ENCODE assay signal across 15 cellular contexts in the genomic region with DNA sequence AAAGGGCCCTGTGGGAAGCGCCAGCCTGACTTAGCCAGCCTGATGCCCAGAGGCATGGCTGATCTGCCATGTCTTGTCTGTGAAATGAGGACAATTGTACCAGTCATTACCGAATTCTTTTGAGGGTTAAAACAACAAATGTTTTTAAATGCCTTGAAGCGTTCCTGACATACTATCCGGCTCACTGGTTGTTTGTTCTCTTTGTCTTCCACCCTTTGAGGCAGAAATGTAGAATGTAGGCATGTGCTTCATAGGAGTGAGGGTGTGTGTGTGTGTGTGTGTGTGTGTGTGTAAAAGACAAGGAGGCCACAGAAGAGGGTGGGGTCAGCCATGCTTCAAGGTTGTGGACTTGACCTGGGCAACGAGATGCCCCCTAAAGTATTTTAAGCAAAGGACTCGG. TPM values are rescaled to one million over a fixed set of nuclear protein-coding genes. Genes with fewer than 3 reads are reported as not detected.
"Had no signal": no experiment of that assay in that cellular context is flagged by ENCODE, and none has a peak within 500 bp of the region (broad histone marks: within the 10 kb centered on the region; RNA-seq: fewer than 3 reads in every experiment).

No MANE protein-coding gene starts in this region.

- H3K4me2 ChIP-seq: hepatocyte had no signal

- H3K9me3 ChIP-seq: psoas muscle, testis had no signal

- H3K79me2 ChIP-seq: hepatocyte had no signal

- ATAC-seq: activated T-cell treated with anti-CD3 and anti-CD28 coated beads, Interleukin-2, amount 50 U/mL, for 4 hours; naive thymus-derived CD4-positive, alpha-beta T cell had no signal

- H2AFZ ChIP-seq: hepatocyte had no signal

- H3K27ac ChIP-seq: hepatocyte, psoas muscle, testis had no signal

- H3K4me3 ChIP-seq: hepatocyte, psoas muscle, testis had no signal

- H3K4me1 ChIP-seq: psoas muscle, testis had no signal

- H3K27me3 ChIP-seq: hepatocyte, testis had no signal

- DNase-seq: activated CD4-positive, alpha-beta memory T cell treated with anti-CD3 and anti-CD28 coated beads for 36 hours; activated CD4-positive, alpha-beta T cell treated with anti-CD3 and anti-CD28 coated beads for 1 hour; activated gamma-delta T cell; activated T-cell treated with anti-CD3 and anti-CD28 coated beads, Interleukin-2, amount 50 U/mL, for 4 hours; naive thymus-derived CD4-positive, alpha-beta T cell; psoas muscle; stimulated activated CD4-positive, alpha-beta T cell treated with anti-CD3 and anti-CD28 coated beads, Interleukin-2, amount 100 ng/mL, for 48 hours; stimulated activated naive CD4-positive, alpha-beta T cell treated with Interleukin-2 at 50 U/mL for 16 hours; testis had no signal

RNA-seq across cellular contexts. Expression of a gene that starts 52.5 kb away (rescaled TPM):
- total RNA-seq: activated CD4-positive, alpha-beta memory T cell treated with anti-CD3 and anti-CD28 coated beads for 36 hours; activated T-cell treated with anti-CD3 and anti-CD28 coated beads, Interleukin-2, amount 50 U/mL, for 4 hours; bronchial epithelial cell; endothelial cell of umbilical vein; hepatocyte; kidney epithelial cell; lower leg skin; naive thymus-derived CD4-positive, alpha-beta T cell; psoas muscle; T-helper 2 cell treated with Interferon-gamma antibody and Interleukin-4, amounts not matched to agents 100 ng/mL and 5 ng/mL, for 36 hours had no signal
